Comparison of ENCODE assay signal across 22 cellular contexts in genomic region chr10:5092848-5093790, GRCh38.
"Had no signal": no experiment of that assay in that cellular context is flagged by ENCODE, and none has a peak within 500 bp of the region (broad histone marks: within the 10 kb centered on the region; RNA-seq: fewer than 3 reads in every experiment).

No MANE protein-coding gene starts in this region.

- H3K36me3 ChIP-seq: tibial artery, WERI-Rb-1 had no signal

- H3K79me2 ChIP-seq: parathyroid adenoma had no signal

- H3K27me3 ChIP-seq: gastroesophageal sphincter, heart left ventricle, tibial artery had no signal

- FAIRE-seq: urothelium cell line had no signal

- H3K27ac Mint-ChIP-seq: activated naive CD4-positive, alpha-beta T cell treated with anti-CD3 and anti-CD28 coated beads, Interleukin-2, amount 50 U/mL, for 72 hours; activated T-cell treated with anti-CD3 and anti-CD28 coated beads, Interleukin-2, amount 50 U/mL, for 72 hours; endodermal cell; naive thymus-derived CD8-positive, alpha-beta T cell; T-helper 17 cell had no signal

- H3K27ac ChIP-seq: parathyroid adenoma, WERI-Rb-1 had no signal

- H3K9ac ChIP-seq: parathyroid adenoma had no signal

- H2AFZ ChIP-seq: parathyroid adenoma had no signal

- H3K4me1 ChIP-seq: parathyroid adenoma, tibial artery had no signal

- DNase-seq: activated CD4-positive, alpha-beta T cell treated with anti-CD3 and anti-CD28 coated beads for 1 hour; activated CD8-positive, alpha-beta memory T cell treated with anti-CD3 and anti-CD28 coated beads for 24 hours; activated CD8-positive, alpha-beta memory T cell treated with anti-CD3 and anti-CD28 coated beads, Interleukin-2, amount 50 U/mL, for 48 hours; activated gamma-delta T cell; activated T-cell treated with anti-CD3 and anti-CD28 coated beads, Interleukin-2, amount 50 U/mL, for 72 hours; amniotic stem cell; dorsolateral prefrontal cortex; endodermal cell; left ventricle myocardium superior; naive thymus-derived CD8-positive, alpha-beta T cell; stimulated activated CD4-positive, alpha-beta T cell treated with anti-CD3 and anti-CD28 coated beads, Interleukin-12 subunit alpha, Interleukin-12 subunit beta, amount 100 ng/mL, for 4 hours; stimulated activated CD4-positive, alpha-beta T cell treated with anti-CD3 and anti-CD28 coated beads, Interleukin-1b, Interleukin-23, amount 100 ng/mL, for 48 hours; stimulated activated CD8-positive, alpha-beta memory T cell treated with anti-CD3 and anti-CD28 coated beads, Interleukin-4, amount 100 ng/mL, for 48 hours; stimulated activated naive CD4-positive, alpha-beta T cell treated with Interleukin-2 at 50 U/mL for 16 hours; T-helper 17 cell; tibial artery; WERI-Rb-1 had no signal

- H3K4me3 Mint-ChIP-seq: activated T-cell treated with anti-CD3 and anti-CD28 coated beads, Interleukin-2, amount 50 U/mL, for 72 hours; T-helper 17 cell had no signal
